In genomic region chr7:22658031-22658430, GRCh38 we compare ENCODE assay signal across 2 cellular contexts.
TF ChIP-seq lines count a peak whose summit lies in the region.

No MANE protein-coding gene starts in this region.

TF ChIP-seq in GM23338, 12 proteins besides CTCF, POLR2A, EP300 and RAD21 (continued from another document):
- TF ChIP-seq, protein P1, sequence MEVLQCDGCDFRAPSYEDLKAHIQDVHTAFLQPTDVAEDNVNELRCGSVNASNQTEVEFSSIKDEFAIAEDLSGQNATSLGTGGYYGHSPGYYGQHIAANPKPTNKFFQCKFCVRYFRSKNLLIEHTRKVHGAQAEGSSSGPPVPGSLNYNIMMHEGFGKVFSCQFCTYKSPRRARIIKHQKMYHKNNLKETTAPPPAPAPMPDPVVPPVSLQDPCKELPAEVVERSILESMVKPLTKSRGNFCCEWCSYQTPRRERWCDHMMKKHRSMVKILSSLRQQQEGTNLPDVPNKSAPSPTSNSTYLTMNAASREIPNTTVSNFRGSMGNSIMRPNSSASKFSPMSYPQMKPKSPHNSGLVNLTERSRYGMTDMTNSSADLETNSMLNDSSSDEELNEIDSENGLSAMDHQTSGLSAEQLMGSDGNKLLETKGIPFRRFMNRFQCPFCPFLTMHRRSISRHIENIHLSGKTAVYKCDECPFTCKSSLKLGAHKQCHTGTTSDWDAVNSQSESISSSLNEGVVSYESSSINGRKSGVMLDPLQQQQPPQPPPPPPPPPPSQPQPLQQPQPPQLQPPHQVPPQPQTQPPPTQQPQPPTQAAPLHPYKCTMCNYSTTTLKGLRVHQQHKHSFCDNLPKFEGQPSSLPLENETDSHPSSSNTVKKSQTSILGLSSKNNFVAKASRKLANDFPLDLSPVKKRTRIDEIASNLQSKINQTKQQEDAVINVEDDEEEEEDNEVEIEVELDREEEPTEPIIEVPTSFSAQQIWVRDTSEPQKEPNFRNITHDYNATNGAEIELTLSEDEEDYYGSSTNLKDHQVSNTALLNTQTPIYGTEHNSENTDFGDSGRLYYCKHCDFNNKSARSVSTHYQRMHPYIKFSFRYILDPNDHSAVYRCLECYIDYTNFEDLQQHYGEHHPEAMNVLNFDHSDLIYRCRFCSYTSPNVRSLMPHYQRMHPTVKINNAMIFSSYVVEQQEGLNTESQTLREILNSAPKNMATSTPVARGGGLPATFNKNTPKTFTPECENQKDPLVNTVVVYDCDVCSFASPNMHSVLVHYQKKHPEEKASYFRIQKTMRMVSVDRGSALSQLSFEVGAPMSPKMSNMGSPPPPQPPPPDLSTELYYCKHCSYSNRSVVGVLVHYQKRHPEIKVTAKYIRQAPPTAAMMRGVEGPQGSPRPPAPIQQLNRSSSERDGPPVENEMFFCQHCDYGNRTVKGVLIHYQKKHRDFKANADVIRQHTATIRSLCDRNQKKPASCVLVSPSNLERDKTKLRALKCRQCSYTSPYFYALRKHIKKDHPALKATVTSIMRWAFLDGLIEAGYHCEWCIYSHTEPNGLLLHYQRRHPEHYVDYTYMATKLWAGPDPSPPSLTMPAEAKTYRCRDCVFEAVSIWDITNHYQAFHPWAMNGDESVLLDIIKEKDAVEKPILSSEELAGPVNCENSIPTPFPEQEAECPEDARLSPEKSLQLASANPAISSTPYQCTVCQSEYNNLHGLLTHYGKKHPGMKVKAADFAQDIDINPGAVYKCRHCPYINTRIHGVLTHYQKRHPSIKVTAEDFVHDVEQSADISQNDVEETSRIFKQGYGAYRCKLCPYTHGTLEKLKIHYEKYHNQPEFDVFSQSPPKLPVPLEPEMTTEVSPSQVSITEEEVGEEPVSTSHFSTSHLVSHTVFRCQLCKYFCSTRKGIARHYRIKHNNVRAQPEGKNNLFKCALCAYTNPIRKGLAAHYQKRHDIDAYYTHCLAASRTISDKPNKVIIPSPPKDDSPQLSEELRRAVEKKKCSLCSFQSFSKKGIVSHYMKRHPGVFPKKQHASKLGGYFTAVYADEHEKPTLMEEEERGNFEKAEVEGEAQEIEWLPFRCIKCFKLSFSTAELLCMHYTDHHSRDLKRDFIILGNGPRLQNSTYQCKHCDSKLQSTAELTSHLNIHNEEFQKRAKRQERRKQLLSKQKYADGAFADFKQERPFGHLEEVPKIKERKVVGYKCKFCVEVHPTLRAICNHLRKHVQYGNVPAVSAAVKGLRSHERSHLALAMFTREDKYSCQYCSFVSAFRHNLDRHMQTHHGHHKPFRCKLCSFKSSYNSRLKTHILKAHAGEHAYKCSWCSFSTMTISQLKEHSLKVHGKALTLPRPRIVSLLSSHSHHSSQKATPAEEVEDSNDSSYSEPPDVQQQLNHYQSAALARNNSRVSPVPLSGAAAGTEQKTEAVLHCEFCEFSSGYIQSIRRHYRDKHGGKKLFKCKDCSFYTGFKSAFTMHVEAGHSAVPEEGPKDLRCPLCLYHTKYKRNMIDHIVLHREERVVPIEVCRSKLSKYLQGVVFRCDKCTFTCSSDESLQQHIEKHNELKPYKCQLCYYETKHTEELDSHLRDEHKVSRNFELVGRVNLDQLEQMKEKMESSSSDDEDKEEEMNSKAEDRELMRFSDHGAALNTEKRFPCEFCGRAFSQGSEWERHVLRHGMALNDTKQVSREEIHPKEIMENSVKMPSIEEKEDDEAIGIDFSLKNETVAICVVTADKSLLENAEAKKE (CRISPR knock-in tag; IDR thresholded peaks at IDR 0.05): no peak
- no peak for TF ChIP-seq REST (IDR thresholded peaks at IDR 0.05; ENCODE audit: unreplicated experiment)
- TF ChIP-seq EZH2phosphoT487 (IDR thresholded peaks at IDR 0.05; ENCODE audit: unreplicated experiment): no peak
- TF ChIP-seq STAT1 (IDR thresholded peaks at IDR 0.05; ENCODE audit: unreplicated experiment): no peak

TF ChIP-seq in WTC11, 78 proteins besides CTCF, POLR2A, EP300 and RAD21 (continued from another document):
- TF ChIP-seq ATF6 (CRISPR knock-in tag; IDR thresholded peaks at IDR 0.05) (no peak), RORB (CRISPR knock-in tag; IDR thresholded peaks at IDR 0.05) (no peak), OVOL2 (CRISPR knock-in tag; IDR thresholded peaks at IDR 0.05; ENCODE audit: borderline replicate concordance) (no peak), TEAD1 (CRISPR knock-in tag; IDR thresholded peaks at IDR 0.05) (no peak), MYBL2 (CRISPR knock-in tag; IDR thresholded peaks at IDR 0.05) (no peak), TEAD4 (CRISPR knock-in tag; IDR thresholded peaks at IDR 0.05) (no peak), ZNF317 (CRISPR knock-in tag; IDR thresholded peaks at IDR 0.05; ENCODE audit: borderline replicate concordance, low read depth) (no peak)
- TF ChIP-seq, protein P2, sequence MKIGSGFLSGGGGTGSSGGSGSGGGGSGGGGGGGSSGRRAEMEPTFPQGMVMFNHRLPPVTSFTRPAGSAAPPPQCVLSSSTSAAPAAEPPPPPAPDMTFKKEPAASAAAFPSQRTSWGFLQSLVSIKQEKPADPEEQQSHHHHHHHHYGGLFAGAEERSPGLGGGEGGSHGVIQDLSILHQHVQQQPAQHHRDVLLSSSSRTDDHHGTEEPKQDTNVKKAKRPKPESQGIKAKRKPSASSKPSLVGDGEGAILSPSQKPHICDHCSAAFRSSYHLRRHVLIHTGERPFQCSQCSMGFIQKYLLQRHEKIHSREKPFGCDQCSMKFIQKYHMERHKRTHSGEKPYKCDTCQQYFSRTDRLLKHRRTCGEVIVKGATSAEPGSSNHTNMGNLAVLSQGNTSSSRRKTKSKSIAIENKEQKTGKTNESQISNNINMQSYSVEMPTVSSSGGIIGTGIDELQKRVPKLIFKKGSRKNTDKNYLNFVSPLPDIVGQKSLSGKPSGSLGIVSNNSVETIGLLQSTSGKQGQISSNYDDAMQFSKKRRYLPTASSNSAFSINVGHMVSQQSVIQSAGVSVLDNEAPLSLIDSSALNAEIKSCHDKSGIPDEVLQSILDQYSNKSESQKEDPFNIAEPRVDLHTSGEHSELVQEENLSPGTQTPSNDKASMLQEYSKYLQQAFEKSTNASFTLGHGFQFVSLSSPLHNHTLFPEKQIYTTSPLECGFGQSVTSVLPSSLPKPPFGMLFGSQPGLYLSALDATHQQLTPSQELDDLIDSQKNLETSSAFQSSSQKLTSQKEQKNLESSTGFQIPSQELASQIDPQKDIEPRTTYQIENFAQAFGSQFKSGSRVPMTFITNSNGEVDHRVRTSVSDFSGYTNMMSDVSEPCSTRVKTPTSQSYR (CRISPR knock-in tag; IDR thresholded peaks at IDR 0.05): no peak
- TF ChIP-seq, protein P3, sequence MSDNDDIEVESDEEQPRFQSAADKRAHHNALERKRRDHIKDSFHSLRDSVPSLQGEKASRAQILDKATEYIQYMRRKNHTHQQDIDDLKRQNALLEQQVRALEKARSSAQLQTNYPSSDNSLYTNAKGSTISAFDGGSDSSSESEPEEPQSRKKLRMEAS (CRISPR knock-in tag; IDR thresholded peaks at IDR 0.05): no peak
- TF ChIP-seq, protein P4, sequence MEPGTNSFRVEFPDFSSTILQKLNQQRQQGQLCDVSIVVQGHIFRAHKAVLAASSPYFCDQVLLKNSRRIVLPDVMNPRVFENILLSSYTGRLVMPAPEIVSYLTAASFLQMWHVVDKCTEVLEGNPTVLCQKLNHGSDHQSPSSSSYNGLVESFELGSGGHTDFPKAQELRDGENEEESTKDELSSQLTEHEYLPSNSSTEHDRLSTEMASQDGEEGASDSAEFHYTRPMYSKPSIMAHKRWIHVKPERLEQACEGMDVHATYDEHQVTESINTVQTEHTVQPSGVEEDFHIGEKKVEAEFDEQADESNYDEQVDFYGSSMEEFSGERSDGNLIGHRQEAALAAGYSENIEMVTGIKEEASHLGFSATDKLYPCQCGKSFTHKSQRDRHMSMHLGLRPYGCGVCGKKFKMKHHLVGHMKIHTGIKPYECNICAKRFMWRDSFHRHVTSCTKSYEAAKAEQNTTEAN (CRISPR knock-in tag; IDR thresholded peaks at IDR 0.05): no peak
